In the genomic region with DNA sequence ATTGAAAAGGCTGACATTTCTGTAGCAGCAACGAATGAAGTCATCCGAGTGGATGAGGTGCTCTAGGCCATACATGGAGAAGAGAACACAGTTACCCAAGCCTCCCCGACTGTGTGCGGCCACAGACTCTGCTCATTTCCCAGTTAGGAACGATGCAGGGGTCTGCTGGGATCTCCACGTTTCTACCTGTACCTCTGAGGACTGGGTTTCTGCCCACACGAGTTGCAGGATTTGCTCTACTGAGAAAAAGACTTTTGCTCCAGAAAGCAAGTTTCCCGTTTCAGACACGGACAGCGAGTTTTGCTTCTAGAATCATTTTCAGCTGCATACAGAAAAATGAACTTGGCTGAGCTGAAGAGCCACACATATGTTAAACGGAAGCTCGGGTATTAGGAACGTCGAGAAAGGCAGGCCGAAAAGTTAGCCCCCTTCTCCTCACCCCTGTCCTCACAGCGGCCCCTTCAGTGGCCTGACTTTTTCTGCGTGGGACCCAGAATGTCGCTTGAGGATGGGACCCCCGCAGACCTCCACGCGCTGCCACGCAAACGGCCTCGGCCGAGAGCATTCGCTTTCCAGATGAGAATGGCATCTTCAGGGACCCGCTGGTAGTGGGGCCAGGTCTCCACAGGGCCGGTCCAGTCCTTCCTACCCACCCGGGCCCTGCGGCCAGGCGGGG, we compare ENCODE assay signal across 1 cellular context.
TF ChIP-seq lines count a peak whose summit lies in the region.

No MANE protein-coding gene starts in this region.

TF ChIP-seq in K562, 482 proteins besides CTCF, POLR2A, EP300 and RAD21 (continued from another document and continues in another):
- TF ChIP-seq, protein P1, sequence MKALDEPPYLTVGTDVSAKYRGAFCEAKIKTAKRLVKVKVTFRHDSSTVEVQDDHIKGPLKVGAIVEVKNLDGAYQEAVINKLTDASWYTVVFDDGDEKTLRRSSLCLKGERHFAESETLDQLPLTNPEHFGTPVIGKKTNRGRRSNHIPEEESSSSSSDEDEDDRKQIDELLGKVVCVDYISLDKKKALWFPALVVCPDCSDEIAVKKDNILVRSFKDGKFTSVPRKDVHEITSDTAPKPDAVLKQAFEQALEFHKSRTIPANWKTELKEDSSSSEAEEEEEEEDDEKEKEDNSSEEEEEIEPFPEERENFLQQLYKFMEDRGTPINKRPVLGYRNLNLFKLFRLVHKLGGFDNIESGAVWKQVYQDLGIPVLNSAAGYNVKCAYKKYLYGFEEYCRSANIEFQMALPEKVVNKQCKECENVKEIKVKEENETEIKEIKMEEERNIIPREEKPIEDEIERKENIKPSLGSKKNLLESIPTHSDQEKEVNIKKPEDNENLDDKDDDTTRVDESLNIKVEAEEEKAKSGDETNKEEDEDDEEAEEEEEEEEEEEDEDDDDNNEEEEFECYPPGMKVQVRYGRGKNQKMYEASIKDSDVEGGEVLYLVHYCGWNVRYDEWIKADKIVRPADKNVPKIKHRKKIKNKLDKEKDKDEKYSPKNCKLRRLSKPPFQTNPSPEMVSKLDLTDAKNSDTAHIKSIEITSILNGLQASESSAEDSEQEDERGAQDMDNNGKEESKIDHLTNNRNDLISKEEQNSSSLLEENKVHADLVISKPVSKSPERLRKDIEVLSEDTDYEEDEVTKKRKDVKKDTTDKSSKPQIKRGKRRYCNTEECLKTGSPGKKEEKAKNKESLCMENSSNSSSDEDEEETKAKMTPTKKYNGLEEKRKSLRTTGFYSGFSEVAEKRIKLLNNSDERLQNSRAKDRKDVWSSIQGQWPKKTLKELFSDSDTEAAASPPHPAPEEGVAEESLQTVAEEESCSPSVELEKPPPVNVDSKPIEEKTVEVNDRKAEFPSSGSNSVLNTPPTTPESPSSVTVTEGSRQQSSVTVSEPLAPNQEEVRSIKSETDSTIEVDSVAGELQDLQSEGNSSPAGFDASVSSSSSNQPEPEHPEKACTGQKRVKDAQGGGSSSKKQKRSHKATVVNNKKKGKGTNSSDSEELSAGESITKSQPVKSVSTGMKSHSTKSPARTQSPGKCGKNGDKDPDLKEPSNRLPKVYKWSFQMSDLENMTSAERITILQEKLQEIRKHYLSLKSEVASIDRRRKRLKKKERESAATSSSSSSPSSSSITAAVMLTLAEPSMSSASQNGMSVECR (CRISPR knock-in tag; IDR thresholded peaks at IDR 0.05) = no peak
- TF ChIP-seq ZNF830 (CRISPR knock-in tag; IDR thresholded peaks at IDR 0.05) (no peak), SLC30A9 (CRISPR knock-in tag; IDR thresholded peaks at IDR 0.05) (no peak), BRD4 (IDR thresholded peaks at IDR 0.05) (no peak), MTF1 (CRISPR knock-in tag; IDR thresholded peaks at IDR 0.05; ENCODE audit: borderline replicate concordance) (no peak), CBFB (CRISPR knock-in tag; IDR thresholded peaks at IDR 0.05) (no peak), GABPB1 (CRISPR knock-in tag; IDR thresholded peaks at IDR 0.05) (no peak), SNRNP70 (optimal IDR thresholded peaks at IDR 0.05; ENCODE audit: low read depth, low read length) (no peak), PCBP1 (IDR thresholded peaks at IDR 0.05; ENCODE audit: low read depth, low read length, poor library complexity, severe bottlenecking) (peak; percentile 71), EHMT2 (IDR thresholded peaks at IDR 0.05) (no peak), HNRNPL (IDR thresholded peaks at IDR 0.05; ENCODE audit: low read depth, low read length) (no peak), HDAC1 (IDR thresholded peaks at IDR 0.05) (no peak), MTA1 (IDR thresholded peaks at IDR 0.05; ENCODE audit: borderline replicate concordance) (0 out of 2 replicates have a peak, but pooled peaks have one; percentile 52), POLR2B (IDR thresholded peaks at IDR 0.05; ENCODE audit: low read depth, partially characterized antibody) (peak; percentile 12), CREB1 (IDR thresholded peaks at IDR 0.05) (no peak), CREB1 (CRISPR knock-in tag; IDR thresholded peaks at IDR 0.05) (peak; percentile 57), NBN (IDR thresholded peaks at IDR 0.05; ENCODE audit: low read depth) (0 out of 2 replicates have a peak, but pooled peaks have one; percentile 21), ZC3H8 (IDR thresholded peaks at IDR 0.05) (no peak; the same call in 1 of the 2 replicates), EGR1 (conservative IDR thresholded peaks at IDR 0.05) (0 out of 2 replicates have a peak, but pooled peaks have one; percentile 9), ZBTB7A (IDR thresholded peaks at IDR 0.05; ENCODE audit: borderline replicate concordance, control insufficient read depth, low read depth, low read length) (no peak), ZNF165 (CRISPR knock-in tag; IDR thresholded peaks at IDR 0.05; ENCODE audit: borderline replicate concordance) (no peak), ZFX (CRISPR knock-in tag; IDR thresholded peaks at IDR 0.05) (peak; percentile 61)
- TF ChIP-seq, protein P2, sequence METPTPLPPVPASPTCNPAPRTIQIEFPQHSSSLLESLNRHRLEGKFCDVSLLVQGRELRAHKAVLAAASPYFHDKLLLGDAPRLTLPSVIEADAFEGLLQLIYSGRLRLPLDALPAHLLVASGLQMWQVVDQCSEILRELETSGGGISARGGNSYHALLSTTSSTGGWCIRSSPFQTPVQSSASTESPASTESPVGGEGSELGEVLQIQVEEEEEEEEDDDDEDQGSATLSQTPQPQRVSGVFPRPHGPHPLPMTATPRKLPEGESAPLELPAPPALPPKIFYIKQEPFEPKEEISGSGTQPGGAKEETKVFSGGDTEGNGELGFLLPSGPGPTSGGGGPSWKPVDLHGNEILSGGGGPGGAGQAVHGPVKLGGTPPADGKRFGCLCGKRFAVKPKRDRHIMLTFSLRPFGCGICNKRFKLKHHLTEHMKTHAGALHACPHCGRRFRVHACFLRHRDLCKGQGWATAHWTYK (CRISPR knock-in tag; IDR thresholded peaks at IDR 0.05) = 0 out of 2 replicates have a peak, but pooled peaks have one; percentile 60
- TF ChIP-seq, protein P3, sequence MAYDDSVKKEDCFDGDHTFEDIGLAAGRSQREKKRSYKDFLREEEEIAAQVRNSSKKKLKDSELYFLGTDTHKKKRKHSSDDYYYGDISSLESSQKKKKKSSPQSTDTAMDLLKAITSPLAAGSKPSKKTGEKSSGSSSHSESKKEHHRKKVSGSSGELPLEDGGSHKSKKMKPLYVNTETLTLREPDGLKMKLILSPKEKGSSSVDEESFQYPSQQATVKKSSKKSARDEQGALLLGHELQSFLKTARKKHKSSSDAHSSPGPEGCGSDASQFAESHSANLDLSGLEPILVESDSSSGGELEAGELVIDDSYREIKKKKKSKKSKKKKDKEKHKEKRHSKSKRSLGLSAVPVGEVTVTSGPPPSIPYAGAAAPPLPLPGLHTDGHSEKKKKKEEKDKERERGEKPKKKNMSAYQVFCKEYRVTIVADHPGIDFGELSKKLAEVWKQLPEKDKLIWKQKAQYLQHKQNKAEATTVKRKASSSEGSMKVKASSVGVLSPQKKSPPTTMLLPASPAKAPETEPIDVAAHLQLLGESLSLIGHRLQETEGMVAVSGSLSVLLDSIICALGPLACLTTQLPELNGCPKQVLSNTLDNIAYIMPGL (CRISPR knock-in tag; IDR thresholded peaks at IDR 0.05) = peak; percentile 57; the same call in 1 of the 2 replicates
- TF ChIP-seq, protein P4, sequence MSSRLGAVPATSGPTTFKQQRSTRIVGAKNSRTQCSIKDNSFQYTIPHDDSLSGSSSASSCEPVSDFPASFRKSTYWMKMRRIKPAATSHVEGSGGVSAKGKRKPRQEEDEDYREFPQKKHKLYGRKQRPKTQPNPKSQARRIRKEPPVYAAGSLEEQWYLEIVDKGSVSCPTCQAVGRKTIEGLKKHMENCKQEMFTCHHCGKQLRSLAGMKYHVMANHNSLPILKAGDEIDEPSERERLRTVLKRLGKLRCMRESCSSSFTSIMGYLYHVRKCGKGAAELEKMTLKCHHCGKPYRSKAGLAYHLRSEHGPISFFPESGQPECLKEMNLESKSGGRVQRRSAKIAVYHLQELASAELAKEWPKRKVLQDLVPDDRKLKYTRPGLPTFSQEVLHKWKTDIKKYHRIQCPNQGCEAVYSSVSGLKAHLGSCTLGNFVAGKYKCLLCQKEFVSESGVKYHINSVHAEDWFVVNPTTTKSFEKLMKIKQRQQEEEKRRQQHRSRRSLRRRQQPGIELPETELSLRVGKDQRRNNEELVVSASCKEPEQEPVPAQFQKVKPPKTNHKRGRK (tag; IDR thresholded peaks at IDR 0.05) = no peak
- TF ChIP-seq, protein P5, sequence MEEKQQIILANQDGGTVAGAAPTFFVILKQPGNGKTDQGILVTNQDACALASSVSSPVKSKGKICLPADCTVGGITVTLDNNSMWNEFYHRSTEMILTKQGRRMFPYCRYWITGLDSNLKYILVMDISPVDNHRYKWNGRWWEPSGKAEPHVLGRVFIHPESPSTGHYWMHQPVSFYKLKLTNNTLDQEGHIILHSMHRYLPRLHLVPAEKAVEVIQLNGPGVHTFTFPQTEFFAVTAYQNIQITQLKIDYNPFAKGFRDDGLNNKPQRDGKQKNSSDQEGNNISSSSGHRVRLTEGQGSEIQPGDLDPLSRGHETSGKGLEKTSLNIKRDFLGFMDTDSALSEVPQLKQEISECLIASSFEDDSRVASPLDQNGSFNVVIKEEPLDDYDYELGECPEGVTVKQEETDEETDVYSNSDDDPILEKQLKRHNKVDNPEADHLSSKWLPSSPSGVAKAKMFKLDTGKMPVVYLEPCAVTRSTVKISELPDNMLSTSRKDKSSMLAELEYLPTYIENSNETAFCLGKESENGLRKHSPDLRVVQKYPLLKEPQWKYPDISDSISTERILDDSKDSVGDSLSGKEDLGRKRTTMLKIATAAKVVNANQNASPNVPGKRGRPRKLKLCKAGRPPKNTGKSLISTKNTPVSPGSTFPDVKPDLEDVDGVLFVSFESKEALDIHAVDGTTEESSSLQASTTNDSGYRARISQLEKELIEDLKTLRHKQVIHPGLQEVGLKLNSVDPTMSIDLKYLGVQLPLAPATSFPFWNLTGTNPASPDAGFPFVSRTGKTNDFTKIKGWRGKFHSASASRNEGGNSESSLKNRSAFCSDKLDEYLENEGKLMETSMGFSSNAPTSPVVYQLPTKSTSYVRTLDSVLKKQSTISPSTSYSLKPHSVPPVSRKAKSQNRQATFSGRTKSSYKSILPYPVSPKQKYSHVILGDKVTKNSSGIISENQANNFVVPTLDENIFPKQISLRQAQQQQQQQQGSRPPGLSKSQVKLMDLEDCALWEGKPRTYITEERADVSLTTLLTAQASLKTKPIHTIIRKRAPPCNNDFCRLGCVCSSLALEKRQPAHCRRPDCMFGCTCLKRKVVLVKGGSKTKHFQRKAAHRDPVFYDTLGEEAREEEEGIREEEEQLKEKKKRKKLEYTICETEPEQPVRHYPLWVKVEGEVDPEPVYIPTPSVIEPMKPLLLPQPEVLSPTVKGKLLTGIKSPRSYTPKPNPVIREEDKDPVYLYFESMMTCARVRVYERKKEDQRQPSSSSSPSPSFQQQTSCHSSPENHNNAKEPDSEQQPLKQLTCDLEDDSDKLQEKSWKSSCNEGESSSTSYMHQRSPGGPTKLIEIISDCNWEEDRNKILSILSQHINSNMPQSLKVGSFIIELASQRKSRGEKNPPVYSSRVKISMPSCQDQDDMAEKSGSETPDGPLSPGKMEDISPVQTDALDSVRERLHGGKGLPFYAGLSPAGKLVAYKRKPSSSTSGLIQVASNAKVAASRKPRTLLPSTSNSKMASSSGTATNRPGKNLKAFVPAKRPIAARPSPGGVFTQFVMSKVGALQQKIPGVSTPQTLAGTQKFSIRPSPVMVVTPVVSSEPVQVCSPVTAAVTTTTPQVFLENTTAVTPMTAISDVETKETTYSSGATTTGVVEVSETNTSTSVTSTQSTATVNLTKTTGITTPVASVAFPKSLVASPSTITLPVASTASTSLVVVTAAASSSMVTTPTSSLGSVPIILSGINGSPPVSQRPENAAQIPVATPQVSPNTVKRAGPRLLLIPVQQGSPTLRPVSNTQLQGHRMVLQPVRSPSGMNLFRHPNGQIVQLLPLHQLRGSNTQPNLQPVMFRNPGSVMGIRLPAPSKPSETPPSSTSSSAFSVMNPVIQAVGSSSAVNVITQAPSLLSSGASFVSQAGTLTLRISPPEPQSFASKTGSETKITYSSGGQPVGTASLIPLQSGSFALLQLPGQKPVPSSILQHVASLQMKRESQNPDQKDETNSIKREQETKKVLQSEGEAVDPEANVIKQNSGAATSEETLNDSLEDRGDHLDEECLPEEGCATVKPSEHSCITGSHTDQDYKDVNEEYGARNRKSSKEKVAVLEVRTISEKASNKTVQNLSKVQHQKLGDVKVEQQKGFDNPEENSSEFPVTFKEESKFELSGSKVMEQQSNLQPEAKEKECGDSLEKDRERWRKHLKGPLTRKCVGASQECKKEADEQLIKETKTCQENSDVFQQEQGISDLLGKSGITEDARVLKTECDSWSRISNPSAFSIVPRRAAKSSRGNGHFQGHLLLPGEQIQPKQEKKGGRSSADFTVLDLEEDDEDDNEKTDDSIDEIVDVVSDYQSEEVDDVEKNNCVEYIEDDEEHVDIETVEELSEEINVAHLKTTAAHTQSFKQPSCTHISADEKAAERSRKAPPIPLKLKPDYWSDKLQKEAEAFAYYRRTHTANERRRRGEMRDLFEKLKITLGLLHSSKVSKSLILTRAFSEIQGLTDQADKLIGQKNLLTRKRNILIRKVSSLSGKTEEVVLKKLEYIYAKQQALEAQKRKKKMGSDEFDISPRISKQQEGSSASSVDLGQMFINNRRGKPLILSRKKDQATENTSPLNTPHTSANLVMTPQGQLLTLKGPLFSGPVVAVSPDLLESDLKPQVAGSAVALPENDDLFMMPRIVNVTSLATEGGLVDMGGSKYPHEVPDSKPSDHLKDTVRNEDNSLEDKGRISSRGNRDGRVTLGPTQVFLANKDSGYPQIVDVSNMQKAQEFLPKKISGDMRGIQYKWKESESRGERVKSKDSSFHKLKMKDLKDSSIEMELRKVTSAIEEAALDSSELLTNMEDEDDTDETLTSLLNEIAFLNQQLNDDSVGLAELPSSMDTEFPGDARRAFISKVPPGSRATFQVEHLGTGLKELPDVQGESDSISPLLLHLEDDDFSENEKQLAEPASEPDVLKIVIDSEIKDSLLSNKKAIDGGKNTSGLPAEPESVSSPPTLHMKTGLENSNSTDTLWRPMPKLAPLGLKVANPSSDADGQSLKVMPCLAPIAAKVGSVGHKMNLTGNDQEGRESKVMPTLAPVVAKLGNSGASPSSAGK (IDR thresholded peaks at IDR 0.05) = peak; percentile 35
- TF ChIP-seq, protein P6, sequence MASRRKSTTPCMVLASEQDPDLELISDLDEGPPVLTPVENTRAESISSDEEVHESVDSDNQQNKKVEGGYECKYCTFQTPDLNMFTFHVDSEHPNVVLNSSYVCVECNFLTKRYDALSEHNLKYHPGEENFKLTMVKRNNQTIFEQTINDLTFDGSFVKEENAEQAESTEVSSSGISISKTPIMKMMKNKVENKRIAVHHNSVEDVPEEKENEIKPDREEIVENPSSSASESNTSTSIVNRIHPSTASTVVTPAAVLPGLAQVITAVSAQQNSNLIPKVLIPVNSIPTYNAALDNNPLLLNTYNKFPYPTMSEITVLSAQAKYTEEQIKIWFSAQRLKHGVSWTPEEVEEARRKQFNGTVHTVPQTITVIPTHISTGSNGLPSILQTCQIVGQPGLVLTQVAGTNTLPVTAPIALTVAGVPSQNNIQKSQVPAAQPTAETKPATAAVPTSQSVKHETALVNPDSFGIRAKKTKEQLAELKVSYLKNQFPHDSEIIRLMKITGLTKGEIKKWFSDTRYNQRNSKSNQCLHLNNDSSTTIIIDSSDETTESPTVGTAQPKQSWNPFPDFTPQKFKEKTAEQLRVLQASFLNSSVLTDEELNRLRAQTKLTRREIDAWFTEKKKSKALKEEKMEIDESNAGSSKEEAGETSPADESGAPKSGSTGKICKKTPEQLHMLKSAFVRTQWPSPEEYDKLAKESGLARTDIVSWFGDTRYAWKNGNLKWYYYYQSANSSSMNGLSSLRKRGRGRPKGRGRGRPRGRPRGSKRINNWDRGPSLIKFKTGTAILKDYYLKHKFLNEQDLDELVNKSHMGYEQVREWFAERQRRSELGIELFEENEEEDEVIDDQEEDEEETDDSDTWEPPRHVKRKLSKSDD (conservative IDR thresholded peaks at IDR 0.05; ENCODE audit: low read length) = no peak
